ENCODE assay signal across 29 cellular contexts in the genomic region with DNA sequence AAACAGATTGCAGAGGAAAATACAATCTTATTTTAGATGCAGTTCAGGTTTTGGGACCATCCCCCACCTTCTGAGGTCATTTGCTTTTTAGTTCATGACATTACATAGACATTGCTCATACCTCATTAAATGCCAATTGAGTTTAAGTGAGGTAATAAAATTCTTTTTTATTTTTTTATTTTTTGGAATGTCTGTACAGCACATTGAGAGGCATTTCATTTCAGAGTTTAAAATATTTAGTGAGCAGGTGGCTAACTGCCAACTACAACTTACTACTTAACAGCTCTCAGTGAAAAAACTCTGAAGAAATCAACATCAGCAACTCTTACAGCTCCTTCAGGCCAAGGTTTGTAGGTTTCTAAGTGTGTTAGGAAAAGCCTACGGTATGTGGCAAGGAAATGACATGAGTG.
DNase-seq lines count a peak whose midpoint lies in the region; ATAC-seq, FAIRE-seq and TF ChIP-seq lines count a peak whose summit lies in the region.
"Had no signal": no experiment of that assay in that cellular context is flagged by ENCODE, and none has a peak within 500 bp of the region (broad histone marks: within the 10 kb centered on the region; RNA-seq: fewer than 3 reads in every experiment).

No MANE protein-coding gene starts in this region.

- 35 to 80% methylated on average over 1 of the region's 1 CpG for WGBS in lung, 2 donors
- 8 to 14% methylated on average over 1 of the region's 1 CpG for WGBS in aorta, 2 donors

- H3K4me2 ChIP-seq in astrocyte (ENCODE audit: low read length) = no peak overlapping the region

- TF ChIP-seq CTCF in MCF 10A (IDR thresholded peaks at IDR 0.05; ENCODE audit: unreplicated experiment) (no peak), breast epithelium (IDR thresholded peaks at IDR 0.05) (no peak), astrocyte (IDR thresholded peaks at IDR 0.05; ENCODE audit: insufficient read depth, low read depth, low read length) (no peak), lung (IDR thresholded peaks at IDR 0.05; ENCODE audit: control extremely low read depth, extremely low read depth) (no peak), colonic mucosa (IDR thresholded peaks at IDR 0.05) (no peak)

- H3K4me3 Mint-ChIP-seq in MCF 10A (ENCODE audit: unreplicated experiment) (no peak overlapping the region), astrocyte (ENCODE audit: unreplicated experiment) (no peak overlapping the region)
- no peak overlapping the region for H3K4me3 Mint-ChIP-seq in activated CD4-positive, alpha-beta T cell treated with anti-CD3 and anti-CD28 coated beads, Interleukin-2, amount 10 ng/mL, durations not matched to agents 7 days and 5 days
- H3K4me3 Mint-ChIP-seq: activated CD4-positive, alpha-beta T cell treated with anti-CD3 and anti-CD28 coated beads for 36 hours; activated naive CD4-positive, alpha-beta T cell treated with anti-CD3 and anti-CD28 coated beads for 36 hours; T-helper 17 cell; type B pancreatic cell had no signal

- H3K27me3 Mint-ChIP-seq in MCF 10A (ENCODE audit: insufficient read depth, unreplicated experiment) (no peaks in the 10 kb centered on the region), astrocyte (ENCODE audit: low read depth, unreplicated experiment) (no peaks in the 10 kb centered on the region)
- no peaks in the 10 kb centered on the region for H3K27me3 Mint-ChIP-seq in activated CD4-positive, alpha-beta T cell treated with anti-CD3 and anti-CD28 coated beads, Interleukin-2, amount 10 ng/mL, durations not matched to agents 7 days and 5 days
- H3K27me3 Mint-ChIP-seq: activated CD4-positive, alpha-beta T cell treated with anti-CD3 and anti-CD28 coated beads for 36 hours; T-helper 17 cell; type B pancreatic cell had no signal

- H3K36me3 Mint-ChIP-seq in MCF 10A (ENCODE audit: insufficient read depth, unreplicated experiment) (no peaks in the 10 kb centered on the region), astrocyte (ENCODE audit: low read depth, unreplicated experiment) (no peaks in the 10 kb centered on the region)
- no peaks in the 10 kb centered on the region for H3K36me3 Mint-ChIP-seq in activated CD4-positive, alpha-beta T cell treated with anti-CD3 and anti-CD28 coated beads, Interleukin-2, amount 10 ng/mL, durations not matched to agents 7 days and 5 days (ENCODE audit: low read depth)
- H3K36me3 Mint-ChIP-seq: type B pancreatic cell had no signal

- H3K79me2 ChIP-seq in astrocyte (ENCODE audit: insufficient read depth, low read length) = no peaks in the 10 kb centered on the region

- no peaks in the 10 kb centered on the region for H4K20me1 ChIP-seq in astrocyte (ENCODE audit: insufficient read depth, low read length)

- H3K27ac Mint-ChIP-seq in MCF 10A (ENCODE audit: low read depth, unreplicated experiment) (no peak overlapping the region), astrocyte (ENCODE audit: unreplicated experiment) (no peak overlapping the region)
- no peak overlapping the region for H3K27ac Mint-ChIP-seq in activated CD4-positive, alpha-beta T cell treated with anti-CD3 and anti-CD28 coated beads, Interleukin-2, amount 10 ng/mL, durations not matched to agents 7 days and 5 days
- H3K27ac Mint-ChIP-seq: activated CD4-positive, alpha-beta T cell treated with anti-CD3 and anti-CD28 coated beads for 36 hours; activated naive CD4-positive, alpha-beta T cell treated with anti-CD3 and anti-CD28 coated beads for 36 hours; T-helper 17 cell; type B pancreatic cell had no signal

- H3K36me3 ChIP-seq in breast epithelium (no peaks in the 10 kb centered on the region), astrocyte (ENCODE audit: insufficient read depth, low read length) (no peaks in the 10 kb centered on the region), lung (ENCODE audit: control insufficient read depth in 2 of 2, insufficient read depth in 2 of 2, low read length in 2 of 2) (no peaks in the 10 kb centered on the region), aorta (ENCODE audit: control insufficient read depth in 1 of 2, insufficient read depth in 2 of 2, low read length in 1 of 2) (no peaks in the 10 kb centered on the region), colonic mucosa (no peaks in the 10 kb centered on the region)
- H3K36me3 ChIP-seq: BE2C, neutrophil, SJSA1 had no signal

- FAIRE-seq in astrocyte (lab: Jason Lieb, UNC) = no peak
- FAIRE-seq: GM12892, keratinocyte had no signal

- DNase-seq in MCF 10A (ENCODE audit: unreplicated experiment) (peak; percentile 18), breast epithelium (ENCODE audit: low spot score in 2 of 2) (no peak), astrocyte (ENCODE audit: low read depth) (peak; percentile 70), lung (ENCODE audit: low spot score) (no peak), aorta (no peak), colonic mucosa (no peak), middle frontal gyrus (ENCODE audit: extremely low spot score, low spot score) (no peak)
- no peak for DNase-seq in activated CD4-positive, alpha-beta T cell treated with anti-CD3 and anti-CD28 coated beads, Interleukin-2, amount 10 ng/mL, durations not matched to agents 7 days and 5 days
- DNase-seq: activated CD4-positive, alpha-beta T cell treated with anti-CD3 and anti-CD28 coated beads for 36 hours; activated naive CD4-positive, alpha-beta T cell treated with anti-CD3 and anti-CD28 coated beads for 36 hours; activated T-cell treated with anti-CD3 and anti-CD28 coated beads, Interleukin-2, amount 50 U/mL, for 48 hours; amniotic stem cell; BE2C; caudate nucleus; COR-L47; EL; HCEC 1CT; NCI-H2081; NCI-H446; NK-92 treated with Interleukin-12 subunit alpha and Interleukin-12 subunit beta, amount 100 ng/mL, for 24 hours; psoas muscle; T-helper 17 cell had no signal

- H3K9me3 Mint-ChIP-seq in MCF 10A (ENCODE audit: unreplicated experiment) = no peaks in the 10 kb centered on the region
- H3K9me3 Mint-ChIP-seq in astrocyte (ENCODE audit: unreplicated experiment) = no peaks in the 10 kb centered on the region
- no peaks in the 10 kb centered on the region for H3K9me3 Mint-ChIP-seq in activated CD4-positive, alpha-beta T cell treated with anti-CD3 and anti-CD28 coated beads, Interleukin-2, amount 10 ng/mL, durations not matched to agents 7 days and 5 days
- H3K9me3 Mint-ChIP-seq: type B pancreatic cell had no signal

- BruUV-seq in MCF 10A (replicated peaks; lab: Mats Ljungman, UMichigan) = no TSS peak

- H3K27ac ChIP-seq in breast epithelium = no peak overlapping the region
- H3K27ac ChIP-seq in astrocyte (ENCODE audit: low read depth, low read length) = no peak overlapping the region
- H3K27ac ChIP-seq in lung (ENCODE audit: low read depth in 1 of 2, low read length in 1 of 2) = no peak overlapping the region
- no peak overlapping the region for H3K27ac ChIP-seq in aorta (ENCODE audit: low read depth in 1 of 2, low read length in 2 of 2)
- H3K27ac ChIP-seq in colonic mucosa = no peak overlapping the region
- H3K27ac ChIP-seq: HL-60, neutrophil, psoas muscle, SJSA1, skin epidermis had no signal

- peak; percentile 34 for ATAC-seq in lung (ENCODE audit: insufficient read depth, low FRiP score)
- ATAC-seq in aorta (ENCODE audit: low FRiP score) = no peak
- ATAC-seq: activated CD4-positive, alpha-beta T cell treated with anti-CD3 and anti-CD28 coated beads for 36 hours; psoas muscle; T-helper 17 cell had no signal

- H3K4me1 Mint-ChIP-seq in MCF 10A (ENCODE audit: insufficient read depth, unreplicated experiment) (peaks cover 8% of the 10 kb centered on the region), astrocyte (ENCODE audit: low read depth, unreplicated experiment) (peaks cover 3% of the 10 kb centered on the region)
- H3K4me1 Mint-ChIP-seq in activated CD4-positive, alpha-beta T cell treated with anti-CD3 and anti-CD28 coated beads, Interleukin-2, amount 10 ng/mL, durations not matched to agents 7 days and 5 days = no peaks in the 10 kb centered on the region
- H3K4me1 Mint-ChIP-seq: activated CD4-positive, alpha-beta T cell treated with anti-CD3 and anti-CD28 coated beads for 36 hours; T-helper 17 cell had no signal

- intact Hi-C loops in MCF 10A (cut with micrococcal nuclease) = no loop called here
- intact Hi-C loops in breast epithelium (cut with DNase I; ENCODE audit: low total_unique reads) = no loop called here
- intact Hi-C loops in aorta (cut with DNase I) = no loop called here
- intact Hi-C loops in colonic mucosa (cut with DNase I) = no loop called here

- H3K4me3 ChIP-seq in breast epithelium (no peak overlapping the region), astrocyte (ENCODE audit: insufficient read depth, low read depth, low read length) (no peak overlapping the region), lung (no peak overlapping the region), aorta (ENCODE audit: low read length in 2 of 2) (no peak overlapping the region), colonic mucosa (no peak overlapping the region)
- H3K4me3 ChIP-seq: psoas muscle, SJSA1, skin epidermis had no signal

- H3K27me3 ChIP-seq in breast epithelium (no peaks in the 10 kb centered on the region), astrocyte (ENCODE audit: insufficient read depth, low read length) (no peaks in the 10 kb centered on the region), lung (ENCODE audit: control insufficient read depth, insufficient read depth) (no peaks in the 10 kb centered on the region), aorta (ENCODE audit: control insufficient read depth in 1 of 2, insufficient read depth in 2 of 2, low read length in 1 of 2) (no peaks in the 10 kb centered on the region), colonic mucosa (no peaks in the 10 kb centered on the region)
- H3K27me3 ChIP-seq: BE2C, neutrophil, SJSA1 had no signal

- H3K9me3 ChIP-seq in breast epithelium (no peaks in the 10 kb centered on the region), astrocyte (ENCODE audit: insufficient read depth, low read depth, low read length) (no peaks in the 10 kb centered on the region), lung (ENCODE audit: control insufficient read depth in 2 of 2, insufficient read depth in 1 of 2, low read length in 1 of 2) (no peaks in the 10 kb centered on the region), aorta (ENCODE audit: control insufficient read depth, low read length) (no peaks in the 10 kb centered on the region), colonic mucosa (no peaks in the 10 kb centered on the region)
- H3K9me3 ChIP-seq: BE2C, neutrophil, psoas muscle, SJSA1 had no signal

- CTCF ChIA-PET in MCF 10A (lab: Yijun Ruan, JAX) = no interaction called here
- CTCF ChIA-PET in activated CD4-positive, alpha-beta T cell treated with anti-CD3 and anti-CD28 coated beads, Interleukin-2, amount 10 ng/mL, durations not matched to agents 7 days and 5 days (lab: Charles Lee) = no interaction called here

- H3K9ac ChIP-seq in astrocyte (ENCODE audit: low read length) (no peak overlapping the region), colonic mucosa (ENCODE audit: low read depth in 2 of 2, low read length in 2 of 2) (no peak overlapping the region)

- no peak for TF ChIP-seq POLR2A in breast epithelium (IDR thresholded peaks at IDR 0.05)

- H3K4me1 ChIP-seq in breast epithelium (no peaks in the 10 kb centered on the region), astrocyte (ENCODE audit: insufficient read depth, low read length) (peaks cover 4% of the 10 kb centered on the region), lung (ENCODE audit: control insufficient read depth in 2 of 2, insufficient read depth in 2 of 2, low read length in 2 of 2) (no peaks in the 10 kb centered on the region), aorta (ENCODE audit: control insufficient read depth in 1 of 2, insufficient read depth in 2 of 2, low read length in 2 of 2) (no peaks in the 10 kb centered on the region), colonic mucosa (no peaks in the 10 kb centered on the region)
- H3K4me1 ChIP-seq: BE2C had no signal

- no peak overlapping the region for H2AFZ ChIP-seq in astrocyte (ENCODE audit: low read depth, low read length)

- POLR2A ChIA-PET in MCF 10A (lab: Yijun Ruan, JAX) = interaction anchor here (0.6 to 1.0 kb wide), 3 partner anchors 12 to 1667 kb away, joined by 3 to 4 read pairs (median 3); no protein-coding TSS in a partner anchor
- POLR2A ChIA-PET in activated CD4-positive, alpha-beta T cell treated with anti-CD3 and anti-CD28 coated beads, Interleukin-2, amount 10 ng/mL, durations not matched to agents 7 days and 5 days (lab: Charles Lee) = no interaction called here

Comparison
In these comparisons a context has a peak if more than half of its experiments do, and no peak if none do; other contexts are left out.
1. DNase-seq: peak in MCF 10A (single experiment) and astrocyte (single experiment); none in breast epithelium (0 of 2), lung (single experiment), aorta (0 of 2), activated CD4-positive, alpha-beta T cell treated with anti-CD3 and anti-CD28 coated beads, Interleukin-2, amount 10 ng/mL, durations not matched to agents 7 days and 5 days (single experiment), colonic mucosa (single experiment) and middle frontal gyrus (single experiment).